20 cellular contexts compared by ENCODE assay signal in genomic region chr1:94345148-94345721, GRCh38.
A peak's percentile ranks its signal among the peaks of the same experiment; 100 is the strongest.
DNase-seq lines count a peak whose midpoint lies in the region; ATAC-seq, FAIRE-seq and TF ChIP-seq lines count a peak whose summit lies in the region.
"Had no signal": no experiment of that assay in that cellular context is flagged by ENCODE, and none has a peak within 500 bp of the region (broad histone marks: within the 10 kb centered on the region; RNA-seq: fewer than 3 reads in every experiment).

No MANE protein-coding gene starts in this region.

- H2AFZ ChIP-seq in K562 (ENCODE audit: low read depth, low read length) (no peak overlapping the region), mammary epithelial cell (ENCODE audit: low read depth, low read length) (no peak overlapping the region), MM.1S (ENCODE audit: low read length) (no peak overlapping the region)
- H2AFZ ChIP-seq: GM23338 had no signal

- no peak for ATAC-seq in K562
- ATAC-seq in GM19455 (IDR thresholded peaks at IDR 0.05; ENCODE audit: unreplicated experiment), result no peak
- no peak for ATAC-seq in activated T-helper 17 cell treated with anti-CD3 and anti-CD28 coated beads, Interleukin-2, amount 50 U/mL, for 72 hours (replicated peaks)
- ATAC-seq: GM23338 had no signal

- dilution Hi-C loops in mammary epithelial cell (cut with HindIII; ENCODE audit: low sequenced_read_pairs), result no loop called here

- H3K9me3 ChIP-seq in K562 (replicated peaks; ENCODE audit: control insufficient read depth, insufficient read depth, low read depth, low read length) (no peaks in the 10 kb centered on the region), mammary epithelial cell (replicated peaks; ENCODE audit: insufficient read depth, low read length) (no peaks in the 10 kb centered on the region), MM.1S (replicated peaks; ENCODE audit: insufficient read depth, low read length) (no peaks in the 10 kb centered on the region)

- H3K36me3 ChIP-seq in K562 (ENCODE audit: control insufficient read depth, insufficient read depth, low read length), result no peaks in the 10 kb centered on the region
- no peaks in the 10 kb centered on the region for H3K36me3 ChIP-seq in mammary epithelial cell (ENCODE audit: insufficient read depth, low read length)
- H3K36me3 ChIP-seq in MM.1S (replicated peaks; ENCODE audit: insufficient read depth, low read length), result no peaks in the 10 kb centered on the region

- POLR2A ChIA-PET in K562 (lab: Yijun Ruan, JAX), result interaction anchor here (0.6 kb wide), 1 partner anchor 878 kb away, joined by 3 read pairs; no protein-coding TSS in a partner anchor

- H3K4me3 ChIP-seq in K562 (no peak overlapping the region), mammary epithelial cell (replicated peaks in 1 of 3; ENCODE audit: insufficient read depth in 1 of 3, low read depth in 2 of 3, low read length in 3 of 3) (no peak overlapping the region), MM.1S (ENCODE audit: low read length) (no peak overlapping the region)
- H3K4me3 ChIP-seq: GM23338 had no signal

- H3K27ac Mint-ChIP-seq in activated T-helper 17 cell treated with anti-CD3 and anti-CD28 coated beads, Interleukin-2, amount 50 U/mL, for 72 hours, result no peak overlapping the region
- H3K27ac Mint-ChIP-seq: CD8-positive, alpha-beta memory T cell; GM23338 had no signal

- no TSS peak for BruUV-seq in K562 (replicated peaks; lab: Mats Ljungman, UMichigan)
- no TSS peak for BruUV-seq in mammary epithelial cell (replicated peaks; lab: Mats Ljungman, UMichigan)

- WGBS in K562 (ENCODE audit: insufficient coverage, low coverage, missing lambda C conversion rate), result 6% methylated on average over 4 of the region's 4 CpGs
- WGBS in mammary epithelial cell (ENCODE audit: low coverage, missing lambda C conversion rate), result 96% methylated on average over 4 of the region's 4 CpGs

- H3K27me3 Mint-ChIP-seq in activated T-helper 17 cell treated with anti-CD3 and anti-CD28 coated beads, Interleukin-2, amount 50 U/mL, for 72 hours, result peaks cover 16% of the 10 kb centered on the region

- H3K4me1 ChIP-seq in K562 (replicated peaks in 1 of 2; ENCODE audit: control insufficient read depth in 2 of 2, insufficient read depth in 2 of 2, low read length in 2 of 2) (no peaks in the 10 kb centered on the region), mammary epithelial cell (ENCODE audit: insufficient read depth, low read length) (no peaks in the 10 kb centered on the region), MM.1S (ENCODE audit: low read length) (no peaks in the 10 kb centered on the region)

- no peak for TF ChIP-seq POLR2A in K562 (conservative IDR thresholded peaks at IDR 0.05)

- H3K4me1 Mint-ChIP-seq in activated T-helper 17 cell treated with anti-CD3 and anti-CD28 coated beads, Interleukin-2, amount 50 U/mL, for 72 hours, result no peaks in the 10 kb centered on the region
- H3K4me1 Mint-ChIP-seq: CD8-positive, alpha-beta memory T cell; GM23338 had no signal

- in situ Hi-C loops in K562 (cut with MboI), result no loop called here
- in situ Hi-C loops in mammary epithelial cell (cut with MboI; ENCODE audit: low sequenced_read_pairs in 2 of 2), result no loop called here

- H3K9me3 Mint-ChIP-seq in activated T-helper 17 cell treated with anti-CD3 and anti-CD28 coated beads, Interleukin-2, amount 50 U/mL, for 72 hours, result no peaks in the 10 kb centered on the region
- H3K9me3 Mint-ChIP-seq: CD8-positive, alpha-beta memory T cell; GM23338 had no signal

- no peaks in the 10 kb centered on the region for H3K9me2 ChIP-seq in MM.1S (replicated peaks; ENCODE audit: insufficient read depth, low read length)

- TF ChIP-seq CTCF in K562 (IDR thresholded peaks at IDR 0.05 in 2 of 3, conservative IDR thresholded peaks at IDR 0.05 in 1 of 3; ENCODE audit: insufficient read depth in 2 of 3, low read depth in 1 of 3, low read length in 3 of 3), result no peak
- TF ChIP-seq CTCF in mammary epithelial cell (conservative IDR thresholded peaks at IDR 0.05 in 1 of 2, IDR thresholded peaks at IDR 0.05 in 1 of 2; ENCODE audit: extremely low read depth in 1 of 2, insufficient read depth in 1 of 2, low read depth in 1 of 2, low read length in 2 of 2), result no peak
- TF ChIP-seq CTCF in MM.1S (IDR thresholded peaks at IDR 0.05; ENCODE audit: low read length), result no peak

- no peak overlapping the region for H3K27ac ChIP-seq in K562 (ENCODE audit: extremely low read depth, low read depth, low read length)
- H3K27ac ChIP-seq in mammary epithelial cell (ENCODE audit: insufficient read depth, low read depth, low read length), result no peak overlapping the region
- H3K27ac ChIP-seq in MM.1S (ENCODE audit: low read length), result no peak overlapping the region
- H3K27ac ChIP-seq: 22Rv1 had no signal

- CTCF ChIA-PET in K562 (lab: Yijun Ruan, JAX; ENCODE audit: low intra/inter-chr PET ratio), result no interaction called here
- CTCF ChIA-PET in mammary epithelial cell (lab: Charles Lee; ENCODE audit: low non-redundant PET), result no interaction called here

- no peak for TF ChIP-seq RAD21 in K562 (CRISPR knock-in tag; conservative IDR thresholded peaks at IDR 0.05 in 1 of 2, IDR thresholded peaks at IDR 0.05 in 1 of 2)

- H3K36me3 Mint-ChIP-seq in activated T-helper 17 cell treated with anti-CD3 and anti-CD28 coated beads, Interleukin-2, amount 50 U/mL, for 72 hours (ENCODE audit: low read depth), result no peaks in the 10 kb centered on the region
- H3K36me3 Mint-ChIP-seq: CD8-positive, alpha-beta memory T cell had no signal

- no peaks in the 10 kb centered on the region for H3K79me2 ChIP-seq in K562 (ENCODE audit: control insufficient read depth, insufficient read depth, low read length)
- no peaks in the 10 kb centered on the region for H3K79me2 ChIP-seq in mammary epithelial cell (ENCODE audit: insufficient read depth, low read length)
- no peaks in the 10 kb centered on the region for H3K79me2 ChIP-seq in MM.1S (ENCODE audit: low read length)

- DNase-seq in SIG-M5 treated with dmso at 0.1 percent for 504 hours (lab: John Stamatoyannopoulos, UW; ENCODE audit: unreplicated experiment) (peak; percentile 85), SIG-M5 (lab: John Stamatoyannopoulos, UW) (no peak), NOMO-1 treated with DMSO at 0.1 percent for 48 hours (lab: John Stamatoyannopoulos, UW; ENCODE audit: unreplicated experiment) (peak; percentile 86), K562 (ENCODE audit: extremely low read depth in 1 of 4, low spot score in 3 of 4) (no peak), mammary epithelial cell (no peak), MM.1S (no peak)
- DNase-seq: CD8-positive, alpha-beta memory T cell; DMS 273 treated with DMSO at 0.1 percent for 48 hours; NCI-H1048; NCI-H146; NCI-H2081; NCI-H510A treated with DMSO at 0.1 percent for 48 hours; NCI-H82; SHP77; SW 1271 had no signal

- no peak for TF ChIP-seq EP300 in K562 (IDR thresholded peaks at IDR 0.05; ENCODE audit: low read length)

- H3K27me3 ChIP-seq in K562 (ENCODE audit: control insufficient read depth in 2 of 2, insufficient read depth in 2 of 2, low read length in 2 of 2), result no peaks in the 10 kb centered on the region; a peak in 2 of 5 replicates
- H3K27me3 ChIP-seq in mammary epithelial cell (ENCODE audit: insufficient read depth, low read length), result no peaks in the 10 kb centered on the region
- no peaks in the 10 kb centered on the region for H3K27me3 ChIP-seq in MM.1S (replicated peaks; ENCODE audit: insufficient read depth, low read length)

- no peaks in the 10 kb centered on the region for H3F3A ChIP-seq in MM.1S (ENCODE audit: insufficient read depth, low read length)

- H3K4me2 ChIP-seq in K562 (ENCODE audit: insufficient read depth, low read length) (no peak overlapping the region), mammary epithelial cell (ENCODE audit: insufficient read depth, low read depth, low read length) (no peak overlapping the region), MM.1S (ENCODE audit: low read depth, low read length) (no peak overlapping the region)
- H3K4me2 ChIP-seq: GM23338 had no signal

- FAIRE-seq in K562 (lab: Jason Lieb, UNC), result no peak
- FAIRE-seq: GM12892 had no signal

- H4K20me1 ChIP-seq in K562 (replicated peaks; ENCODE audit: control insufficient read depth, insufficient read depth, low read length) (no peaks in the 10 kb centered on the region), mammary epithelial cell (ENCODE audit: insufficient read depth, low read length) (no peaks in the 10 kb centered on the region), MM.1S (ENCODE audit: insufficient read depth, low read length) (no peaks in the 10 kb centered on the region)

- H3K9me1 ChIP-seq in K562 (ENCODE audit: control insufficient read depth, insufficient read depth, low read length), result no peaks in the 10 kb centered on the region

- H3K4me3 Mint-ChIP-seq in activated T-helper 17 cell treated with anti-CD3 and anti-CD28 coated beads, Interleukin-2, amount 50 U/mL, for 72 hours, result no peak overlapping the region
- H3K4me3 Mint-ChIP-seq: CD8-positive, alpha-beta memory T cell; GM23338 had no signal

- H3K9ac ChIP-seq in K562 (ENCODE audit: insufficient read depth in 1 of 2, low read depth in 2 of 2, low read length in 2 of 2) (no peak overlapping the region), mammary epithelial cell (ENCODE audit: insufficient read depth, low read length) (no peak overlapping the region), MM.1S (ENCODE audit: low read length) (no peak overlapping the region)

- intact Hi-C loops in K562 (cut with micrococcal nuclease), result no loop called here
- intact Hi-C loops in mammary epithelial cell (cut with micrococcal nuclease), result no loop called here

TF ChIP-seq in K562, 482 proteins besides CTCF, POLR2A, EP300 and RAD21 (continues in another document):
- no peak for TF ChIP-seq SFPQ (IDR thresholded peaks at IDR 0.05; ENCODE audit: low read depth, low read length)
- peak; percentile 40; the same call in 1 of the 2 replicates for TF ChIP-seq CEBPB (tag; IDR thresholded peaks at IDR 0.05)
- TF ChIP-seq CEBPG (CRISPR knock-in tag; IDR thresholded peaks at IDR 0.05), result no peak
- peak in 1 of 2 experiments; percentile 65; a peak in 2 of 4 replicates for TF ChIP-seq CEBPG (tag; conservative IDR thresholded peaks at IDR 0.05 in 1 of 2, IDR thresholded peaks at IDR 0.05 in 1 of 2)

Comparison
In these comparisons a context has a peak if more than half of its experiments do, and no peak if none do; other contexts are left out.
1. DNase-seq: peak in SIG-M5 treated with dmso at 0.1 percent for 504 hours (single experiment) and NOMO-1 treated with DMSO at 0.1 percent for 48 hours (single experiment); none in SIG-M5 (single experiment), K562 (0 of 4), mammary epithelial cell (single experiment) and MM.1S (single experiment).